ENCODE assay signal across 14 cellular contexts in the genomic region with DNA sequence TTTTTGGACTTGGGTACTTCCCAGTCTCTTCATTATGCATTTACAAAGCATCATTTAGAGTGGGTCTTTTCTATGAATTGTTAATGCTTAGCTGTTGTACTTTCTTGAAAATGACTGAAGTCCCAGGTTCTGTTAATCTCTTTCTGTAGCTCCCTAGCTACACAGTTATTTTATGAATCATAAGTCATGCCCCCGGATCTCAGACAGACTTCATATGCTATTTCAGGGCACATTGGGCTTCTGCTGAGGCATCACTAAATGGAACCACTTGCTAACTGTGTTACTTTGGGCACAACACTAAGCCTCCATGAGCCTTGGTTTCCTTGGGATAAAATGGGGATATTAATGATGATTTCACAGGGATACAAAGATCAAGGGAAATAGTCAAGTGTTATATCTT.
"Had no signal": no experiment of that assay in that cellular context is flagged by ENCODE, and none has a peak within 500 bp of the region (broad histone marks: within the 10 kb centered on the region; RNA-seq: fewer than 3 reads in every experiment).

No MANE protein-coding gene starts in this region.

- H3K27ac Mint-ChIP-seq: activated T-helper 1 cell treated with anti-CD3 and anti-CD28 coated beads, Interleukin-12 subunit alpha, Interleukin-12 subunit beta, Interleukin-2, Interleukin-4 antibody, amounts not matched to agents 30 ng/mL and 10 ng/mL and 1 ng/mL, durations not matched to agents 14 hours and 24 hours and 36 hours; nephron progenitor cell; progenitor cell of endocrine pancreas; stimulated activated naive CD8-positive, alpha-beta T cell treated with anti-CD3 and anti-CD28 coated beads, Interleukin-15, amount 100 ng/mL, for 72 hours; T-helper 2 cell treated with Interferon-gamma antibody and Interleukin-4, amounts not matched to agents 5 μg/mL and 100 μg/mL, for 36 hours had no signal

- H3K27ac ChIP-seq: ascending aorta, upper lobe of left lung had no signal

- H3K4me1 ChIP-seq: ascending aorta, upper lobe of left lung had no signal

- H3K27me3 ChIP-seq: ascending aorta, upper lobe of left lung had no signal

- H3K4me1 Mint-ChIP-seq: stimulated activated naive CD8-positive, alpha-beta T cell treated with anti-CD3 and anti-CD28 coated beads, Interleukin-15, amount 100 ng/mL, for 72 hours had no signal

- H3K4me3 ChIP-seq: ascending aorta, upper lobe of left lung had no signal

- H3K4me3 Mint-ChIP-seq: activated T-helper 1 cell treated with anti-CD3 and anti-CD28 coated beads, Interleukin-12 subunit alpha, Interleukin-12 subunit beta, Interleukin-2, Interleukin-4 antibody, amounts not matched to agents 30 ng/mL and 10 ng/mL and 1 ng/mL, durations not matched to agents 14 hours and 24 hours and 36 hours; nephron progenitor cell; stimulated activated naive CD8-positive, alpha-beta T cell treated with anti-CD3 and anti-CD28 coated beads, Interleukin-15, amount 100 ng/mL, for 72 hours; T-helper 2 cell treated with Interferon-gamma antibody and Interleukin-4, amounts not matched to agents 5 μg/mL and 100 μg/mL, for 36 hours had no signal

- H3K27me3 Mint-ChIP-seq: stimulated activated naive CD8-positive, alpha-beta T cell treated with anti-CD3 and anti-CD28 coated beads, Interleukin-15, amount 100 ng/mL, for 72 hours had no signal

- DNase-seq: activated naive CD4-positive, alpha-beta T cell; hypothalamus; mesendoderm; nephron progenitor cell; occipital lobe; stimulated activated CD4-positive, alpha-beta T cell treated with anti-CD3 and anti-CD28 coated beads, Interleukin-1b, Interleukin-23, amount 100 ng/mL, for 48 hours; stimulated activated naive CD8-positive, alpha-beta T cell treated with anti-CD3 and anti-CD28 coated beads, Interleukin-15, amount 100 ng/mL, for 72 hours; upper lobe of left lung had no signal

- H3K9me3 ChIP-seq: ascending aorta, upper lobe of left lung had no signal

- H3K36me3 ChIP-seq: ascending aorta, upper lobe of left lung had no signal

- H3K9me3 Mint-ChIP-seq: activated T-helper 1 cell treated with anti-CD3 and anti-CD28 coated beads, Interleukin-12 subunit alpha, Interleukin-12 subunit beta, Interleukin-2, Interleukin-4 antibody, amounts not matched to agents 30 ng/mL and 10 ng/mL and 1 ng/mL, durations not matched to agents 14 hours and 24 hours and 36 hours; nephron progenitor cell; stimulated activated naive CD8-positive, alpha-beta T cell treated with anti-CD3 and anti-CD28 coated beads, Interleukin-15, amount 100 ng/mL, for 72 hours; T-helper 2 cell treated with Interferon-gamma antibody and Interleukin-4, amounts not matched to agents 5 μg/mL and 100 μg/mL, for 36 hours had no signal

- ATAC-seq: esophagus mucosa; sciatic nerve; stimulated activated naive CD8-positive, alpha-beta T cell treated with anti-CD3 and anti-CD28 coated beads, Interleukin-15, amount 100 ng/mL, for 72 hours had no signal
